14 cellular contexts compared by ENCODE assay signal in the genomic region with DNA sequence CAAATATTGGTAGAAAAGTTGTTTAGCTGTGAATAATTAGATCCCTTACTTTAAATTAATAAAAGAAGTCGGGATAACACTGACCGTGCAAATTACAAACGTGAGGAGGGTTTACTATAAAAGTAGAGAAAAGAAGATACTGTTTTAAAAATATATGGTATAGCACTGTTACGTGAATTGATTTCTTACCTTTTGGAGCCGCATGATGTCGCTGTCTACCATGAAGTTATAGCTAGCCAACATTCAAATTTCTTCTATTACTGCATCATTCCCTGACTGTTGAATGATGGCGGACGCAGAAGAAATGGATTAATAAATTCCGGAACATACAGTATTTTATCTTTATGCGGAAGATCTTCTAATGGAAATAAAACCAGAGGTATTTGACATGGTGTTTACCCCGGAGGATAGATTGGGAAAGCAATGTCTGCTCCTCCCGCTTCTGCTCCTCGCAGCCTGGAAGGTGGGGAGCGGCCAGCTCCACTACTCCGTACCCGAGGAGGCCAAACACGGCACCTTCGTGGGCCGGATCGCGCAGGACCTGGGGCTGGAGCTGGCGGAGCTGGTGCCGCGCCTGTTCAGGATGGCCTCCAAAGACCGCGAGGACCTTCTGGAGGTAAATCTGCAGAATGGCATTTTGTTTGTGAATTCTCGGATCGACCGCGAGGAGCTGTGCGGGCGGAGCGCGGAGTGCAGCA. TPM values are rescaled to one million over a fixed set of nuclear protein-coding genes. Genes with fewer than 3 reads are reported as not detected.
DNase-seq lines count a peak whose midpoint lies in the region; TF ChIP-seq lines count a peak whose summit lies in the region.
"Had no signal": no experiment of that assay in that cellular context is flagged by ENCODE, and none has a peak within 500 bp of the region (broad histone marks: within the 10 kb centered on the region; RNA-seq: fewer than 3 reads in every experiment).

A gene with protein sequence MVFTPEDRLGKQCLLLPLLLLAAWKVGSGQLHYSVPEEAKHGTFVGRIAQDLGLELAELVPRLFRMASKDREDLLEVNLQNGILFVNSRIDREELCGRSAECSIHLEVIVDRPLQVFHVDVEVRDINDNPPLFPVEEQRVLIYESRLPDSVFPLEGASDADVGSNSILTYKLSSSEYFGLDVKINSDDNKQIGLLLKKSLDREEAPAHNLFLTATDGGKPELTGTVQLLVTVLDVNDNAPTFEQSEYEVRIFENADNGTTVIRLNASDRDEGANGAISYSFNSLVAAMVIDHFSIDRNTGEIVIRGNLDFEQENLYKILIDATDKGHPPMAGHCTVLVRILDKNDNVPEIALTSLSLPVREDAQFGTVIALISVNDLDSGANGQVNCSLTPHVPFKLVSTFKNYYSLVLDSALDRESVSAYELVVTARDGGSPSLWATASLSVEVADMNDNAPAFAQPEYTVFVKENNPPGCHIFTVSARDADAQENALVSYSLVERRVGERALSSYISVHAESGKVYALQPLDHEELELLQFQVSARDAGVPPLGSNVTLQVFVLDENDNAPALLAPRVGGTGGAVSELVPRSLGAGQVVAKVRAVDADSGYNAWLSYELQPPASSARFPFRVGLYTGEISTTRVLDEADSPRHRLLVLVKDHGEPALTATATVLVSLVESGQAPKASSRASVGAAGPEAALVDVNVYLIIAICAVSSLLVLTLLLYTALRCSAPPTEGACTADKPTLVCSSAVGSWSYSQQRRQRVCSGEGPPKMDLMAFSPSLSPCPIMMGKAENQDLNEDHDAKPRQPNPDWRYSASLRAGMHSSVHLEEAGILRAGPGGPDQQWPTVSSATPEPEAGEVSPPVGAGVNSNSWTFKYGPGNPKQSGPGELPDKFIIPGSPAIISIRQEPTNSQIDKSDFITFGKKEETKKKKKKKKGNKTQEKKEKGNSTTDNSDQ (plus strand): TSS at position 257 of the 698 bp plus-strand sequence. CDS start 132 bp downstream, at position 389.

- TF ChIP-seq CTCF in esophagus muscularis mucosa (IDR thresholded peaks at IDR 0.05) (peak in 1 of 3 experiments; percentile 12), osteocyte (IDR thresholded peaks at IDR 0.05) (peak; percentile 63), GM10266 (IDR thresholded peaks at IDR 0.05; ENCODE audit: control insufficient read depth, insufficient read depth, low read depth, missing control alignments) (no peak)

- WGBS in esophagus muscularis mucosa, result 17% methylated on average over 26 of the region's 34 CpGs

- H3K27me3 ChIP-seq in esophagus muscularis mucosa (peaks cover 0 to 75% (median 11%) of the 10 kb centered on the region in 4 donors), HAP-1 (ENCODE audit: low read depth) (no peaks in the 10 kb centered on the region)
- H3K27me3 ChIP-seq: pancreas had no signal

- no peak within 1 kb of the TSS for H3K27ac ChIP-seq in esophagus muscularis mucosa (replicated peaks in 1 of 4)
- no peak within 1 kb of the TSS for H3K27ac ChIP-seq in substantia nigra (ENCODE audit: low read depth, low read length, poor library complexity, severe bottlenecking)
- H3K27ac ChIP-seq: pancreas, tibial artery had no signal

- TF ChIP-seq EP300 in esophagus muscularis mucosa (IDR thresholded peaks at IDR 0.05), result no peak

- in situ Hi-C loops in HAP-1 (cut with MboI; ENCODE audit: low sequenced_read_pairs), result no loop called here

- peaks cover 21% of the 10 kb centered on the region for H3K36me3 Mint-ChIP-seq in osteocyte (ENCODE audit: unreplicated experiment)

- no peaks in the 10 kb centered on the region for H3K27me3 Mint-ChIP-seq in osteocyte (ENCODE audit: unreplicated experiment)

- no peaks in the 10 kb centered on the region for H3K36me3 ChIP-seq in esophagus muscularis mucosa
- H3K36me3 ChIP-seq in HAP-1 (replicated peaks), result no peaks in the 10 kb centered on the region
- H3K36me3 ChIP-seq: pancreas, tibial artery had no signal

- H3K4me1 Mint-ChIP-seq in osteocyte (ENCODE audit: unreplicated experiment), result peaks cover 14% of the 10 kb centered on the region

- no peaks in the 10 kb centered on the region for H3K4me1 ChIP-seq in esophagus muscularis mucosa
- H3K4me1 ChIP-seq in HAP-1, result no peaks in the 10 kb centered on the region
- H3K4me1 ChIP-seq: pancreas, tibial artery had no signal

- H3K4me3 ChIP-seq in esophagus muscularis mucosa, result peak within 1 kb of the TSS; percentile 1 to 48 (median 20)
- no peak within 1 kb of the TSS for H3K4me3 ChIP-seq in HAP-1

- peaks cover 11% of the 10 kb centered on the region for H3K9me3 Mint-ChIP-seq in osteocyte (ENCODE audit: unreplicated experiment)

- H3K9me3 ChIP-seq in esophagus muscularis mucosa, result peaks cover 0 to 45% (median 36%) of the 10 kb centered on the region in 4 donors
- H3K9me3 ChIP-seq in HAP-1, result no peaks in the 10 kb centered on the region
- H3K9me3 ChIP-seq: pancreas had no signal

- H3K4me3 Mint-ChIP-seq in osteocyte (ENCODE audit: unreplicated experiment), result peak within 1 kb of the TSS; percentile 87
- H3K4me3 Mint-ChIP-seq: activated T-cell treated with anti-CD3 and anti-CD28 coated beads, Interleukin-2, amount 50 U/mL, for 24 hours had no signal

- DNase-seq in DMS53 treated with DMSO at 0.1 percent for 48 hours (lab: John Stamatoyannopoulos, UW; ENCODE audit: unreplicated experiment), result peak; percentile 38
- peak; percentile 71 for DNase-seq in NCI-H69 (lab: John Stamatoyannopoulos, UW)
- DNase-seq in esophagus muscularis mucosa (ENCODE audit: extremely low spot score), result no peak
- DNase-seq in osteocyte (ENCODE audit: extremely low spot score, unreplicated experiment), result no peak
- DNase-seq in HAP-1 (ENCODE audit: low spot score in 2 of 2), result no peak
- DNase-seq in NCI-H510A (lab: John Stamatoyannopoulos, UW), result no peak
- DNase-seq in GM10266 (ENCODE audit: extremely low spot score), result no peak
- DNase-seq in substantia nigra (lab: John Stamatoyannopoulos, UW), result no peak
- DNase-seq: activated T-cell treated with anti-CD3 and anti-CD28 coated beads, Interleukin-2, amount 50 U/mL, for 24 hours; IMR-90; left colon; SHP77; tibial artery had no signal

- intact Hi-C loops in esophagus muscularis mucosa (cut with DNase I), result no loop called here

- no peak for TF ChIP-seq POLR2A in esophagus muscularis mucosa (IDR thresholded peaks at IDR 0.05; ENCODE audit: low read depth)

- H3K27ac Mint-ChIP-seq in osteocyte (ENCODE audit: unreplicated experiment), result peak within 1 kb of the TSS; percentile 89
- H3K27ac Mint-ChIP-seq: activated T-cell treated with anti-CD3 and anti-CD28 coated beads, Interleukin-2, amount 50 U/mL, for 24 hours had no signal

RNA-seq across cellular contexts. Expression of the gene that starts here (rescaled TPM):
- total RNA-seq in esophagus muscularis mucosa, result under 1 TPM; 0.33 to 0.97 (median 0.76) TPM
- total RNA-seq in osteocyte, result 20.2 TPM in 2 replicates
- total RNA-seq: IMR-90 had no signal

Comparison
In these comparisons a context has a peak if more than half of its experiments do, and no peak if none do; other contexts are left out.
1. RNA of the gene that starts here (total RNA-seq): 20.2 TPM in osteocyte; 0.33 to 0.97 TPM in esophagus muscularis mucosa; every median in the first group is over 10 times any median in the second.
2. DNase-seq: peak in DMS53 treated with DMSO at 0.1 percent for 48 hours (single experiment) and NCI-H69 (single experiment); none in esophagus muscularis mucosa (single experiment), osteocyte (single experiment), HAP-1 (0 of 2), NCI-H510A (single experiment), GM10266 (single experiment) and substantia nigra (0 of 49).